Comparison of ENCODE assay signal across 8 cellular contexts in genomic region chr7:15305002-15305600, GRCh38.
DNase-seq lines count a peak whose midpoint lies in the region; ATAC-seq and TF ChIP-seq lines count a peak whose summit lies in the region.

No MANE protein-coding gene starts in this region.

- H3K9me3 Mint-ChIP-seq in Caco-2 (ENCODE audit: unreplicated experiment) = no peaks in the 10 kb centered on the region

- no peaks in the 10 kb centered on the region for H3K36me3 ChIP-seq in Caco-2 (ENCODE audit: control insufficient read depth, insufficient read depth, low read length)

- no peaks in the 10 kb centered on the region for H3K27me3 Mint-ChIP-seq in Caco-2 (ENCODE audit: insufficient read depth, unreplicated experiment)

- DNase-seq in Caco-2 (peak; percentile 49 to 69), SHP77 treated with DMSO at 0.1 percent for 48 hours (lab: John Stamatoyannopoulos, UW) (peak; percentile 71), fibroblast of the aortic adventitia (ENCODE audit: low read depth) (peak; percentile 69), posterior cingulate gyrus (peak in 6 of 10 donors; percentile 14 to 76 (median 19))
- DNase-seq in Jurkat, Clone E6-1 (ENCODE audit: low read depth, low spot score) = peak; percentile 38

- ATAC-seq in GM19351 (IDR thresholded peaks at IDR 0.05; ENCODE audit: unreplicated experiment) (peak; percentile 83), HG03571 (IDR thresholded peaks at IDR 0.05; ENCODE audit: unreplicated experiment) (no peak)
- no peak for ATAC-seq in activated CD4-positive, CD25-positive, alpha-beta regulatory T cell treated with anti-CD3 and anti-CD28 coated beads, Interleukin-2, amount 50 U/mL, for 24 hours

- H3K27ac Mint-ChIP-seq in Caco-2 (ENCODE audit: unreplicated experiment) = no peak overlapping the region

- no peaks in the 10 kb centered on the region for H3K27me3 ChIP-seq in Caco-2 (replicated peaks; ENCODE audit: control insufficient read depth, insufficient read depth, low read length)

- no TSS peak for BruUV-seq in Caco-2 (replicated peaks; lab: Mats Ljungman, UMichigan)

- H3K36me3 Mint-ChIP-seq in Caco-2 (ENCODE audit: insufficient read depth, unreplicated experiment) = no peaks in the 10 kb centered on the region

- H3K4me3 Mint-ChIP-seq in Caco-2 (ENCODE audit: unreplicated experiment) = no peak overlapping the region

- no peaks in the 10 kb centered on the region for H3K4me1 ChIP-seq in Caco-2

- CTCF ChIA-PET in Caco-2 (lab: Charles Lee) = no interaction called here

- peak; percentile 73 to 85 for TF ChIP-seq CTCF in Caco-2 (IDR thresholded peaks at IDR 0.05; ENCODE audit: insufficient read depth in 1 of 2, low read depth in 1 of 2, low read length in 1 of 2, severe bottlenecking in 1 of 2, unreplicated experiment in 1 of 2)
- TF ChIP-seq CTCF in fibroblast of the aortic adventitia (IDR thresholded peaks at IDR 0.05; ENCODE audit: insufficient read depth, low read length) = peak; percentile 89

- intact Hi-C loops in Caco-2 (cut with micrococcal nuclease; ENCODE audit: unreplicated experiment) (loop anchor here (1.0 to 10.0 kb wide), 4 partner anchors 252 to 766 kb away; no protein-coding TSS in a partner anchor), posterior cingulate gyrus (cut with DNase I) (no loop called here)

- POLR2A ChIA-PET in Caco-2 (lab: Charles Lee) = no interaction called here

- no peaks in the 10 kb centered on the region for H3K4me1 Mint-ChIP-seq in Caco-2 (ENCODE audit: low read depth, unreplicated experiment)

- no peaks in the 10 kb centered on the region for H3K9me3 ChIP-seq in Caco-2

- H3K4me3 ChIP-seq in Caco-2 (ENCODE audit: low read depth, low read length) (no peak overlapping the region), fibroblast of the aortic adventitia (ENCODE audit: low read depth, low read length) (no peak overlapping the region)
- H3K4me3 ChIP-seq in Jurkat, Clone E6-1 (ENCODE audit: low read length) = no peak overlapping the region

Comparison
In these comparisons a context has a peak if more than half of its experiments do, and no peak if none do; other contexts are left out.
1. DNase-seq: peak in every context shown above with its lines; median percentile 71 in SHP77 treated with DMSO at 0.1 percent for 48 hours; 69 in fibroblast of the aortic adventitia; 59 in Caco-2; 38 in Jurkat, Clone E6-1; 19 in posterior cingulate gyrus.